Comparison of ENCODE assay signal across 17 cellular contexts in the genomic region with DNA sequence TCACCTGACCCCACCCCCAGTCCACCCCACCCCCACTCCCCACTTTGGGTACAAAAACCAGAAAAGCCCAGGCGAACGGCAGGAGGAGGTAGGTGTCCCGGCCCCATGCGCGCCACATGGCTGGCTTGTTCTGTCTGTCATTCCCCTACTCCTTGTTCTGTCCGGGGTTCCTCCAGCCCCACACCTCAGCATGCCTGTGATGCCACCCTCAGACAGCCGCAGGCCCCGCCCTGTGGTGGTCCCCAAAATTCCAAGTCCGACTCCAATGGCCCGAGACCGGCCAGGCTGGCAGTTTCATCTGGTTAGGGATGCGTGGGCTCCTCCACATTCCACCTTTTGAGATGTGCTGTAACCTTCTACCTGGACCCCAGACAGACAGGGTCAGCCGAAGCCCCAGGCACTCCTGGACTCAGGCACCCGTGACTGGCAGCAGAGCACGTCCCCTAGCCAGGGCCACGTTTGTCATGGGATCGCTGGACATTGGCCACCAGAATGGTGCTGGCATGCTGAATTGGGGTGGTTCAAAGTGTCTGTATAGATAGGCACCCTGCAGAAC.
A peak's percentile ranks its signal among the peaks of the same experiment; 100 is the strongest.
DNase-seq lines count a peak whose midpoint lies in the region; TF ChIP-seq lines count a peak whose summit lies in the region.
"Had no signal": no experiment of that assay in that cellular context is flagged by ENCODE, and none has a peak within 500 bp of the region (broad histone marks: within the 10 kb centered on the region; RNA-seq: fewer than 3 reads in every experiment).

No MANE protein-coding gene starts in this region.

- no peak overlapping the region for H3K4me3 Mint-ChIP-seq in activated CD4-positive, alpha-beta T cell treated with anti-CD3 and anti-CD28 coated beads, Interleukin-2, amount 10 ng/mL, durations not matched to agents 7 days and 5 days
- H3K4me3 Mint-ChIP-seq in CD8-positive, alpha-beta memory T cell: peak overlapping the region in 4 of 7 donors; percentile 45 to 68 (median 60)
- no peak overlapping the region for H3K4me3 Mint-ChIP-seq in activated naive CD8-positive, alpha-beta T cell treated with anti-CD3 and anti-CD28 coated beads for 36 hours
- H3K4me3 Mint-ChIP-seq: nephron progenitor cell had no signal

- H3K4me1 ChIP-seq in CD8-positive, alpha-beta memory T cell (ENCODE audit: insufficient read depth, low read length): peaks cover 43% of the 10 kb centered on the region
- H3K4me1 ChIP-seq in neutrophil (ENCODE audit: control insufficient read depth in 1 of 2, insufficient read depth in 1 of 2, low read depth in 1 of 2, low read length in 1 of 2) (peaks cover 39 to 44% of the 10 kb centered on the region in 2 experiments), tibial artery (peaks cover 0 to 14% (median 9%) of the 10 kb centered on the region in 4 donors)

- H3K9me3 Mint-ChIP-seq in activated CD4-positive, alpha-beta T cell treated with anti-CD3 and anti-CD28 coated beads, Interleukin-2, amount 10 ng/mL, durations not matched to agents 7 days and 5 days: peaks cover 4% of the 10 kb centered on the region
- peaks cover 0 to 4% (median 0%) of the 10 kb centered on the region in 5 donors for H3K9me3 Mint-ChIP-seq in CD8-positive, alpha-beta memory T cell
- H3K9me3 Mint-ChIP-seq in activated naive CD8-positive, alpha-beta T cell treated with anti-CD3 and anti-CD28 coated beads for 36 hours: no peaks in the 10 kb centered on the region

- H3K9me3 ChIP-seq in CD8-positive, alpha-beta memory T cell (ENCODE audit: low read length): no peaks in the 10 kb centered on the region
- H3K9me3 ChIP-seq in neutrophil (no peaks in the 10 kb centered on the region), tibial artery (peaks cover 0 to 4% (median 0%) of the 10 kb centered on the region in 3 donors)

- H3K27me3 Mint-ChIP-seq in activated CD4-positive, alpha-beta T cell treated with anti-CD3 and anti-CD28 coated beads, Interleukin-2, amount 10 ng/mL, durations not matched to agents 7 days and 5 days: peaks cover 24% of the 10 kb centered on the region
- H3K27me3 Mint-ChIP-seq in CD8-positive, alpha-beta memory T cell: peaks cover 0 to 4% of the 10 kb centered on the region in 2 donors
- H3K27me3 Mint-ChIP-seq in activated naive CD8-positive, alpha-beta T cell treated with anti-CD3 and anti-CD28 coated beads for 36 hours: peaks cover 4% of the 10 kb centered on the region

- peaks cover 2% of the 10 kb centered on the region for H3K36me3 Mint-ChIP-seq in activated CD4-positive, alpha-beta T cell treated with anti-CD3 and anti-CD28 coated beads, Interleukin-2, amount 10 ng/mL, durations not matched to agents 7 days and 5 days (ENCODE audit: low read depth)
- H3K36me3 Mint-ChIP-seq in CD8-positive, alpha-beta memory T cell: peaks cover 0 to 4% (median 1%) of the 10 kb centered on the region in 3 donors
- H3K36me3 Mint-ChIP-seq in activated naive CD8-positive, alpha-beta T cell treated with anti-CD3 and anti-CD28 coated beads for 36 hours: no peaks in the 10 kb centered on the region

- H3K4me1 Mint-ChIP-seq in activated CD4-positive, alpha-beta T cell treated with anti-CD3 and anti-CD28 coated beads, Interleukin-2, amount 10 ng/mL, durations not matched to agents 7 days and 5 days: peaks cover 44% of the 10 kb centered on the region
- H3K4me1 Mint-ChIP-seq in CD8-positive, alpha-beta memory T cell: peaks cover 35 to 50% (median 37%) of the 10 kb centered on the region in 3 donors
- H3K4me1 Mint-ChIP-seq in activated naive CD8-positive, alpha-beta T cell treated with anti-CD3 and anti-CD28 coated beads for 36 hours: peaks cover 32% of the 10 kb centered on the region

- H3K4me3 ChIP-seq in CD8-positive, alpha-beta memory T cell (ENCODE audit: low read length): no peak overlapping the region
- H3K4me3 ChIP-seq in neutrophil (ENCODE audit: low read depth in 1 of 2, low read length in 1 of 2): no peak overlapping the region
- no peak overlapping the region for H3K4me3 ChIP-seq in tibial artery

- H3K27ac Mint-ChIP-seq in activated CD4-positive, alpha-beta T cell treated with anti-CD3 and anti-CD28 coated beads, Interleukin-2, amount 10 ng/mL, durations not matched to agents 7 days and 5 days: peak overlapping the region; percentile 92
- H3K27ac Mint-ChIP-seq in CD8-positive, alpha-beta memory T cell: peak overlapping the region; percentile 56 to 90 (median 82)
- H3K27ac Mint-ChIP-seq in activated naive CD8-positive, alpha-beta T cell treated with anti-CD3 and anti-CD28 coated beads for 36 hours: peak overlapping the region; percentile 76
- H3K27ac Mint-ChIP-seq: nephron progenitor cell had no signal

- intact Hi-C loops in tibial artery (cut with DNase I; ENCODE audit: low total_unique reads): no loop called here

- CTCF ChIA-PET in activated CD4-positive, alpha-beta T cell treated with anti-CD3 and anti-CD28 coated beads, Interleukin-2, amount 10 ng/mL, durations not matched to agents 7 days and 5 days (lab: Charles Lee): no interaction called here
- CTCF ChIA-PET in CD8-positive, alpha-beta memory T cell (lab: Charles Lee): no interaction called here

- no peaks in the 10 kb centered on the region for H3K36me3 ChIP-seq in CD8-positive, alpha-beta memory T cell (ENCODE audit: insufficient read depth, low read length)
- H3K36me3 ChIP-seq in neutrophil (no peaks in the 10 kb centered on the region), tibial artery (no peaks in the 10 kb centered on the region)

- no peaks in the 10 kb centered on the region for H3K27me3 ChIP-seq in CD8-positive, alpha-beta memory T cell (ENCODE audit: insufficient read depth, low read length, poor library complexity, severe bottlenecking)
- H3K27me3 ChIP-seq in neutrophil (peaks cover 18% of the 10 kb centered on the region), tibial artery (peaks cover 0 to 66% of the 10 kb centered on the region in 2 donors)

- no peak overlapping the region for H3K27ac ChIP-seq in CD8-positive, alpha-beta memory T cell (ENCODE audit: low read depth, low read length)
- H3K27ac ChIP-seq in neutrophil (peak overlapping the region; percentile 99), tibial artery (no peak overlapping the region)

- no peak for DNase-seq in activated CD4-positive, alpha-beta T cell treated with anti-CD3 and anti-CD28 coated beads, Interleukin-2, amount 10 ng/mL, durations not matched to agents 7 days and 5 days
- no peak for DNase-seq in activated CD4-positive, alpha-beta T cell treated with anti-CD3 and anti-CD28 coated beads for 1 hour
- no peak for DNase-seq in CD8-positive, alpha-beta memory T cell
- no peak for DNase-seq in activated naive CD8-positive, alpha-beta T cell treated with anti-CD3 and anti-CD28 coated beads for 36 hours
- DNase-seq in H4 (ENCODE audit: low spot score): no peak
- no peak for DNase-seq in DMS53 treated with DMSO at 0.1 percent for 48 hours (lab: John Stamatoyannopoulos, UW; ENCODE audit: unreplicated experiment)
- no peak for DNase-seq in tibial artery
- DNase-seq: activated CD8-positive, alpha-beta memory T cell treated with anti-CD3 and anti-CD28 coated beads, Interleukin-2, amount 50 U/mL, for 4 hours; anterior cingulate cortex; cerebellar nuclear complex; endodermal cell; mammary epithelial cell; NCI-H1436 treated with DMSO at 0.1 percent for 48 hours; NCI-H2227 treated with DMSO at 0.1 percent for 48 hours; nephron progenitor cell; SW 1271 had no signal

- POLR2A ChIA-PET in activated CD4-positive, alpha-beta T cell treated with anti-CD3 and anti-CD28 coated beads, Interleukin-2, amount 10 ng/mL, durations not matched to agents 7 days and 5 days (lab: Charles Lee): no interaction called here
- POLR2A ChIA-PET in CD8-positive, alpha-beta memory T cell (lab: Charles Lee): no interaction called here

- TF ChIP-seq CTCF in neutrophil (IDR thresholded peaks at IDR 0.05) (no peak), tibial artery (IDR thresholded peaks at IDR 0.05) (no peak)

Comparison
In these comparisons a context has a peak if more than half of its experiments do, and no peak if none do; other contexts are left out.
1. H3K4me3 Mint-ChIP-seq: peak in CD8-positive, alpha-beta memory T cell (4 of 7); none in activated CD4-positive, alpha-beta T cell treated with anti-CD3 and anti-CD28 coated beads, Interleukin-2, amount 10 ng/mL, durations not matched to agents 7 days and 5 days (single experiment) and activated naive CD8-positive, alpha-beta T cell treated with anti-CD3 and anti-CD28 coated beads for 36 hours (single experiment).
2. Peak in every context shown above with its lines, with median percentiles within 50 percentile points of each other: H3K27ac Mint-ChIP-seq.